18 cellular contexts compared by ENCODE assay signal in genomic region chr15:76195506-76196285, GRCh38.
DNase-seq lines count a peak whose midpoint lies in the region; ATAC-seq, FAIRE-seq and TF ChIP-seq lines count a peak whose summit lies in the region.
"Had no signal": no experiment of that assay in that cellular context is flagged by ENCODE, and none has a peak within 500 bp of the region (broad histone marks: within the 10 kb centered on the region; RNA-seq: fewer than 3 reads in every experiment).

No MANE protein-coding gene starts in this region.

- DNase-seq in NT2/D1 (ENCODE audit: low read depth, low spot score) = no peak
- peak; percentile 36 for DNase-seq in kidney
- peak; percentile 38 for DNase-seq in spleen
- DNase-seq in NCI-H146 treated with DMSO at 0.1 percent for 48 hours (lab: John Stamatoyannopoulos, UW; ENCODE audit: unreplicated experiment) = no peak
- DNase-seq in GM23338 (ENCODE audit: low spot score) = no peak
- DNase-seq: activated CD4-positive, alpha-beta T cell treated with anti-CD3 and anti-CD28 coated beads, Interleukin-2, amount 50 U/mL, for 4 hours; activated naive CD8-positive, alpha-beta T cell treated with anti-CD3 and anti-CD28 coated beads, Interleukin-2, amount 10 ng/mL, durations not matched to agents 7 days and 5 days; activated T-cell treated with anti-CD3 and anti-CD28 coated beads, Interleukin-2, amount 50 U/mL, for 48 hours; central memory CD4-positive, alpha-beta T cell; NCI-H510A treated with DMSO at 0.1 percent for 48 hours; stimulated activated CD4-positive, alpha-beta T cell treated with anti-CD3 and anti-CD28 coated beads, Interleukin-1b, Interleukin-23, amount 100 ng/mL, for 48 hours had no signal

- H3K4me3 ChIP-seq in NT2/D1 (ENCODE audit: insufficient read length, low read depth) (no peak overlapping the region), kidney (ENCODE audit: low read length in 2 of 2) (no peak overlapping the region), spleen (no peak overlapping the region), GM23338 (no peak overlapping the region)
- H3K4me3 ChIP-seq: testis had no signal

- H3K27ac ChIP-seq in kidney (ENCODE audit: low read depth in 2 of 2, low read length in 2 of 2) (no peak overlapping the region), spleen (no peak overlapping the region), GM23338 (ENCODE audit: low read depth) (no peak overlapping the region)
- H3K27ac ChIP-seq: testis had no signal

- H3K4me3 Mint-ChIP-seq in brain (peak overlapping the region in 1 of 5 experiments; percentile 37), GM23338 (no peak overlapping the region)
- H3K4me3 Mint-ChIP-seq: activated naive CD8-positive, alpha-beta T cell treated with anti-CD3 and anti-CD28 coated beads, Interleukin-2, amount 10 ng/mL, durations not matched to agents 7 days and 5 days; natural killer cell treated with Interleukin-12 subunit alpha and Interleukin-12 subunit beta and Interleukin-15 and Interleukin-18, amount 100 ng/mL, for 72 hours had no signal

- TF ChIP-seq CTCF in brain (conservative IDR thresholded peaks at IDR 0.05) (no peak), kidney (IDR thresholded peaks at IDR 0.05; ENCODE audit: borderline replicate concordance, extremely low read depth, insufficient read depth) (no peak), spleen (IDR thresholded peaks at IDR 0.05 in 8 of 11, conservative IDR thresholded peaks at IDR 0.05 in 3 of 11) (no peak), GM23338 (conservative IDR thresholded peaks at IDR 0.05; ENCODE audit: low read depth in 2 of 2) (no peak)

- H3K9me3 ChIP-seq in NT2/D1 (ENCODE audit: insufficient read depth, low read length) (no peaks in the 10 kb centered on the region), kidney (ENCODE audit: control insufficient read depth in 1 of 2, low read length in 2 of 2) (no peaks in the 10 kb centered on the region), spleen (no peaks in the 10 kb centered on the region)
- H3K9me3 ChIP-seq: BE2C, testis had no signal

- no peaks in the 10 kb centered on the region for H4K20me1 ChIP-seq in GM23338 (replicated peaks; ENCODE audit: insufficient read depth)

- H2AFZ ChIP-seq in GM23338 = no peak overlapping the region

- H3K4me2 ChIP-seq in GM23338 = no peak overlapping the region

- H3K9me2 ChIP-seq in GM23338 (ENCODE audit: insufficient read depth) = no peaks in the 10 kb centered on the region

- H3K9ac ChIP-seq in NT2/D1 (ENCODE audit: insufficient read length, low read depth) = peak overlapping the region; percentile 37
- H3K9ac ChIP-seq in kidney (ENCODE audit: low read length in 2 of 2) = no peak overlapping the region

- peaks cover 2% of the 10 kb centered on the region for H3K27me3 Mint-ChIP-seq in brain
- H3K27me3 Mint-ChIP-seq in GM23338 (ENCODE audit: insufficient read depth, low read depth, poor library complexity) = peaks cover 14% of the 10 kb centered on the region

- H3F3A ChIP-seq in GM23338 (replicated peaks; ENCODE audit: low read depth) = no peaks in the 10 kb centered on the region

- H3K36me3 ChIP-seq in NT2/D1 (ENCODE audit: insufficient read depth, insufficient read length, low read length) (no peaks in the 10 kb centered on the region), kidney (ENCODE audit: control insufficient read depth in 1 of 2, insufficient read depth in 2 of 2, low read length in 2 of 2) (no peaks in the 10 kb centered on the region), spleen (no peaks in the 10 kb centered on the region), GM23338 (ENCODE audit: insufficient read depth) (no peaks in the 10 kb centered on the region)
- H3K36me3 ChIP-seq: BE2C had no signal

- H3K4me1 Mint-ChIP-seq in brain (peaks cover 20% of the 10 kb centered on the region), GM23338 (peaks cover 24% of the 10 kb centered on the region)

- intact Hi-C loops in kidney (cut with DNase I) (loop anchor here (10.0 kb wide), 1 partner anchor 139 kb away; the partner anchor contains the start of gene ISL2), spleen (cut with DNase I; ENCODE audit: low total_unique reads) (no loop called here)

- 75 to 93% (median 81%) methylated on average over 6 to 8 of the region's 8 CpGs for WGBS in spleen, 5 donors

- H3K27ac Mint-ChIP-seq in brain (peak overlapping the region in 4 of 5 experiments; percentile 54 to 88 (median 76)), GM23338 (no peak overlapping the region)
- H3K27ac Mint-ChIP-seq: activated naive CD8-positive, alpha-beta T cell treated with anti-CD3 and anti-CD28 coated beads, Interleukin-2, amount 10 ng/mL, durations not matched to agents 7 days and 5 days had no signal

- peaks cover 4% of the 10 kb centered on the region for H3K27me3 ChIP-seq in NT2/D1 (ENCODE audit: insufficient read depth, insufficient read length)
- peaks cover 0 to 22% (median 5%) of the 10 kb centered on the region in 7 donors for H3K27me3 ChIP-seq in spleen (replicated peaks in 1 of 7)
- H3K27me3 ChIP-seq in GM23338 (ENCODE audit: insufficient read depth) = peaks cover 12% of the 10 kb centered on the region
- H3K27me3 ChIP-seq: BE2C, testis had no signal

- H3K4me1 ChIP-seq in NT2/D1 (ENCODE audit: insufficient read depth, insufficient read length) (peaks cover 38% of the 10 kb centered on the region), kidney (ENCODE audit: control insufficient read depth in 1 of 2, insufficient read depth in 1 of 2, low read depth in 1 of 2, low read length in 2 of 2) (no peaks in the 10 kb centered on the region), spleen (peaks cover 11 to 39% (median 23%) of the 10 kb centered on the region in 6 donors), GM23338 (ENCODE audit: insufficient read depth) (no peaks in the 10 kb centered on the region; the same call in 1 of the 2 replicates)

- no peaks in the 10 kb centered on the region for H3K79me2 ChIP-seq in GM23338 (replicated peaks; ENCODE audit: insufficient read depth)

- no peak for FAIRE-seq in kidney (lab: Jason Lieb, UNC)
- FAIRE-seq: frontal cortex, H54 had no signal

- TF ChIP-seq POLR2A in spleen (IDR thresholded peaks at IDR 0.05) = no peak

- H3K36me3 Mint-ChIP-seq in brain = no peaks in the 10 kb centered on the region
- no peaks in the 10 kb centered on the region for H3K36me3 Mint-ChIP-seq in GM23338 (ENCODE audit: low read depth)
- H3K36me3 Mint-ChIP-seq: activated naive CD8-positive, alpha-beta T cell treated with anti-CD3 and anti-CD28 coated beads, Interleukin-2, amount 10 ng/mL, durations not matched to agents 7 days and 5 days; natural killer cell treated with Interleukin-12 subunit alpha and Interleukin-12 subunit beta and Interleukin-15 and Interleukin-18, amount 100 ng/mL, for 72 hours had no signal

- no peak for ATAC-seq in GM23338
- ATAC-seq in HG02759 (IDR thresholded peaks at IDR 0.05; ENCODE audit: unreplicated experiment) = no peak
- ATAC-seq: natural killer cell treated with Interleukin-12 subunit alpha and Interleukin-12 subunit beta and Interleukin-15 and Interleukin-18, amount 100 ng/mL, for 72 hours had no signal

- H3K9me3 Mint-ChIP-seq in brain (peaks cover 0 to 3% (median 0%) of the 10 kb centered on the region in 5 experiments), GM23338 (no peaks in the 10 kb centered on the region)
- H3K9me3 Mint-ChIP-seq: activated naive CD8-positive, alpha-beta T cell treated with anti-CD3 and anti-CD28 coated beads, Interleukin-2, amount 10 ng/mL, durations not matched to agents 7 days and 5 days; natural killer cell treated with Interleukin-12 subunit alpha and Interleukin-12 subunit beta and Interleukin-15 and Interleukin-18, amount 100 ng/mL, for 72 hours had no signal

TF ChIP-seq in GM23338, 12 proteins besides CTCF, POLR2A, EP300 and RAD21 (continues in another document):
- TF ChIP-seq EZH2 (IDR thresholded peaks at IDR 0.05; ENCODE audit: low read depth, unreplicated experiment) (no peak), REST (IDR thresholded peaks at IDR 0.05; ENCODE audit: unreplicated experiment) (no peak), ZNF331 (CRISPR knock-in tag; IDR thresholded peaks at IDR 0.05; ENCODE audit: low read depth) (no peak)

Comparison
In these comparisons a context has a peak if more than half of its experiments do, and no peak if none do; other contexts are left out.
1. DNase-seq: peak in kidney (single experiment) and spleen (single experiment); none in NT2/D1 (single experiment), NCI-H146 treated with DMSO at 0.1 percent for 48 hours (single experiment) and GM23338 (single experiment).